In the genomic region with DNA sequence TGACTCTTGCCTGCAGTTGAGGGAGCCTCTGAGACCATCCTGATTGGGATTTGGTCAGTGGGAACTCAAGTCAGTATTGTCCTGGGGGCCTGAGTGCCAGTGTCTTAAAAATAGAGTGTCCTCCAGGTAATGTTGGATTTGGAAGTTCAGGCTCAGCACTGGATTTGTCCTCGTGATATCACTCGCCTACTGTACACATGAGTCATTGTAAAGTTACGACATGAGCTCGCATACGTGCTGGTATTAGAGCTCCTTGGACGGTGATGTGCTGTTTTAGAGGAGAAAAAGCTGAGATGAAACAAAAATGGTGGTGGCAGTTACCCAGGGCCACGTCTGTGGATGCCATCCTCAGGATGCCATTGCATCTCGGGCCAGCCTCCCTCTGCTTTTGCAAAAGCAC, we compare ENCODE assay signal across 19 cellular contexts.
DNase-seq lines count a peak whose midpoint lies in the region; ATAC-seq and TF ChIP-seq lines count a peak whose summit lies in the region.
"Had no signal": no experiment of that assay in that cellular context is flagged by ENCODE, and none has a peak within 500 bp of the region (broad histone marks: within the 10 kb centered on the region; RNA-seq: fewer than 3 reads in every experiment).

No MANE protein-coding gene starts in this region.

- H3K27me3 ChIP-seq in mammary epithelial cell (ENCODE audit: insufficient read depth, low read length) (no peaks in the 10 kb centered on the region), PC-9 (ENCODE audit: insufficient read depth, low read depth) (no peaks in the 10 kb centered on the region)
- H3K27me3 ChIP-seq: SJCRH30 had no signal

- no TSS peak for BruUV-seq in MCF 10A (replicated peaks; lab: Mats Ljungman, UMichigan)
- BruUV-seq in mammary epithelial cell (replicated peaks; lab: Mats Ljungman, UMichigan) = no TSS peak
- BruUV-seq in PC-9 (replicated peaks; lab: Mats Ljungman, UMichigan) = no TSS peak

- no peaks in the 10 kb centered on the region for H3K9me3 Mint-ChIP-seq in MCF 10A (ENCODE audit: unreplicated experiment)
- H3K9me3 Mint-ChIP-seq in stimulated activated naive B cell treated with anti-CD40 and anti-IgM and Interleukin-4, amounts not matched to agents 10 μg/mL and 1 μg/mL and 100 μg/mL, for 72 hours = no peaks in the 10 kb centered on the region
- no peaks in the 10 kb centered on the region for H3K9me3 Mint-ChIP-seq in activated naive CD4-positive, alpha-beta T cell treated with anti-CD3 and anti-CD28 coated beads, Interleukin-2, amount 10 ng/mL, durations not matched to agents 7 days and 5 days

- no peak overlapping the region for H3K4me3 Mint-ChIP-seq in MCF 10A (ENCODE audit: unreplicated experiment)
- H3K4me3 Mint-ChIP-seq in stimulated activated naive B cell treated with anti-CD40 and anti-IgM and Interleukin-4, amounts not matched to agents 10 μg/mL and 1 μg/mL and 100 μg/mL, for 72 hours = no peak overlapping the region
- H3K4me3 Mint-ChIP-seq in activated naive CD4-positive, alpha-beta T cell treated with anti-CD3 and anti-CD28 coated beads, Interleukin-2, amount 10 ng/mL, durations not matched to agents 7 days and 5 days = no peak overlapping the region
- H3K4me3 Mint-ChIP-seq: activated CD4-positive, alpha-beta T cell treated with anti-CD3 and anti-CD28 coated beads for 36 hours; activated naive CD8-positive, alpha-beta T cell treated with anti-CD3 and anti-CD28 coated beads, Interleukin-2, amount 10 ng/mL, durations not matched to agents 7 days and 5 days had no signal

- no peak overlapping the region for H3K9ac ChIP-seq in mammary epithelial cell (ENCODE audit: insufficient read depth, low read length)

- intact Hi-C loops in MCF 10A (cut with micrococcal nuclease) = loop anchor here (2.0 kb wide), 1 partner anchor 566 kb away; a partner anchor contains a TSS
- intact Hi-C loops in mammary epithelial cell (cut with micrococcal nuclease) = no loop called here
- intact Hi-C loops in PC-9 (cut with micrococcal nuclease; ENCODE audit: unreplicated experiment) = no loop called here

- H3K36me3 Mint-ChIP-seq in MCF 10A (ENCODE audit: insufficient read depth, unreplicated experiment) = peaks cover 5% of the 10 kb centered on the region
- H3K36me3 Mint-ChIP-seq in stimulated activated naive B cell treated with anti-CD40 and anti-IgM and Interleukin-4, amounts not matched to agents 10 μg/mL and 1 μg/mL and 100 μg/mL, for 72 hours = peaks cover 4 to 22% of the 10 kb centered on the region in 2 donors
- peaks cover 5% of the 10 kb centered on the region for H3K36me3 Mint-ChIP-seq in activated naive CD4-positive, alpha-beta T cell treated with anti-CD3 and anti-CD28 coated beads, Interleukin-2, amount 10 ng/mL, durations not matched to agents 7 days and 5 days

- H3K36me3 ChIP-seq in mammary epithelial cell (ENCODE audit: insufficient read depth, low read length) = no peaks in the 10 kb centered on the region
- H3K36me3 ChIP-seq in PC-9 (ENCODE audit: low read depth) = no peaks in the 10 kb centered on the region
- H3K36me3 ChIP-seq: SJCRH30 had no signal

- H3K4me3 ChIP-seq in mammary epithelial cell (replicated peaks in 1 of 3; ENCODE audit: insufficient read depth in 1 of 3, low read depth in 2 of 3, low read length in 3 of 3) (no peak overlapping the region), PC-9 (no peak overlapping the region), fibroblast of the aortic adventitia (ENCODE audit: low read depth, low read length) (no peak overlapping the region)
- H3K4me3 ChIP-seq: SJCRH30 had no signal

- H4K20me1 ChIP-seq in mammary epithelial cell (ENCODE audit: insufficient read depth, low read length) (no peaks in the 10 kb centered on the region), PC-9 (ENCODE audit: insufficient read depth) (no peaks in the 10 kb centered on the region)

- POLR2A ChIA-PET in MCF 10A (lab: Yijun Ruan, JAX) = interaction anchor here (0.6 to 1.3 kb wide), 2 partner anchors 78 to 86 kb away, joined by 3 read pairs; a partner anchor contains a TSS
- POLR2A ChIA-PET in PC-9 (lab: Charles Lee; ENCODE audit: unreplicated experiment) = no interaction called here

- H3K27me3 Mint-ChIP-seq in MCF 10A (ENCODE audit: insufficient read depth, unreplicated experiment) = no peaks in the 10 kb centered on the region
- no peaks in the 10 kb centered on the region for H3K27me3 Mint-ChIP-seq in stimulated activated naive B cell treated with anti-CD40 and anti-IgM and Interleukin-4, amounts not matched to agents 10 μg/mL and 1 μg/mL and 100 μg/mL, for 72 hours
- H3K27me3 Mint-ChIP-seq in activated naive CD4-positive, alpha-beta T cell treated with anti-CD3 and anti-CD28 coated beads, Interleukin-2, amount 10 ng/mL, durations not matched to agents 7 days and 5 days = no peaks in the 10 kb centered on the region
- H3K27me3 Mint-ChIP-seq: activated CD4-positive, alpha-beta T cell treated with anti-CD3 and anti-CD28 coated beads for 36 hours; activated naive CD8-positive, alpha-beta T cell treated with anti-CD3 and anti-CD28 coated beads, Interleukin-2, amount 10 ng/mL, durations not matched to agents 7 days and 5 days had no signal

- H3K79me2 ChIP-seq in mammary epithelial cell (ENCODE audit: insufficient read depth, low read length) (no peaks in the 10 kb centered on the region), PC-9 (ENCODE audit: low read depth) (no peaks in the 10 kb centered on the region)

- WGBS in mammary epithelial cell (ENCODE audit: low coverage, missing lambda C conversion rate) = 84% methylated on average over 6 of the region's 8 CpGs

- peaks cover 9% of the 10 kb centered on the region for H3K9me3 ChIP-seq in mammary epithelial cell (replicated peaks; ENCODE audit: insufficient read depth, low read length)
- H3K9me3 ChIP-seq in PC-9 (ENCODE audit: insufficient read depth, low read depth) = no peaks in the 10 kb centered on the region
- H3K9me3 ChIP-seq: SJCRH30 had no signal

- ATAC-seq in stimulated activated naive B cell treated with anti-CD40 and anti-IgM and Interleukin-4, amounts not matched to agents 10 μg/mL and 1 μg/mL and 100 μg/mL, for 72 hours (replicated peaks) = no peak
- ATAC-seq: activated CD4-positive, alpha-beta T cell treated with anti-CD3 and anti-CD28 coated beads for 36 hours had no signal

- dilution Hi-C loops in mammary epithelial cell (cut with HindIII; ENCODE audit: low sequenced_read_pairs) = no loop called here

- H3K9me2 ChIP-seq in PC-9 (ENCODE audit: insufficient read depth) = no peaks in the 10 kb centered on the region

- CTCF ChIA-PET in MCF 10A (lab: Yijun Ruan, JAX) (interaction anchor here (0.7 kb wide), 1 partner anchor 8 kb away, joined by 3 read pairs; no protein-coding TSS in a partner anchor), mammary epithelial cell (lab: Charles Lee; ENCODE audit: low non-redundant PET) (no interaction called here), PC-9 (lab: Charles Lee) (no interaction called here)
- CTCF ChIA-PET in activated naive CD4-positive, alpha-beta T cell treated with anti-CD3 and anti-CD28 coated beads, Interleukin-2, amount 10 ng/mL, durations not matched to agents 7 days and 5 days (lab: Charles Lee) = no interaction called here

- H3F3A ChIP-seq in PC-9 (ENCODE audit: insufficient read depth, low read depth) = no peaks in the 10 kb centered on the region

- no peak for TF ChIP-seq CTCF in MCF 10A (IDR thresholded peaks at IDR 0.05; ENCODE audit: unreplicated experiment)
- no peak for TF ChIP-seq CTCF in mammary epithelial cell (conservative IDR thresholded peaks at IDR 0.05 in 1 of 2, IDR thresholded peaks at IDR 0.05 in 1 of 2; ENCODE audit: extremely low read depth in 1 of 2, insufficient read depth in 1 of 2, low read depth in 1 of 2, low read length in 2 of 2)
- no peak for TF ChIP-seq CTCF in PC-9 (conservative IDR thresholded peaks at IDR 0.05)
- TF ChIP-seq CTCF in fibroblast of the aortic adventitia (IDR thresholded peaks at IDR 0.05; ENCODE audit: insufficient read depth, low read length) = no peak

- H3K4me1 Mint-ChIP-seq in MCF 10A (ENCODE audit: insufficient read depth, unreplicated experiment) = peaks cover 11% of the 10 kb centered on the region
- H3K4me1 Mint-ChIP-seq in stimulated activated naive B cell treated with anti-CD40 and anti-IgM and Interleukin-4, amounts not matched to agents 10 μg/mL and 1 μg/mL and 100 μg/mL, for 72 hours = peaks cover 0 to 6% of the 10 kb centered on the region in 2 donors
- H3K4me1 Mint-ChIP-seq in activated naive CD4-positive, alpha-beta T cell treated with anti-CD3 and anti-CD28 coated beads, Interleukin-2, amount 10 ng/mL, durations not matched to agents 7 days and 5 days = no peaks in the 10 kb centered on the region
- H3K4me1 Mint-ChIP-seq: activated CD4-positive, alpha-beta T cell treated with anti-CD3 and anti-CD28 coated beads for 36 hours; activated naive CD8-positive, alpha-beta T cell treated with anti-CD3 and anti-CD28 coated beads, Interleukin-2, amount 10 ng/mL, durations not matched to agents 7 days and 5 days had no signal

- H3K4me1 ChIP-seq in mammary epithelial cell (ENCODE audit: insufficient read depth, low read length) (no peaks in the 10 kb centered on the region), PC-9 (replicated peaks; ENCODE audit: insufficient read depth) (peaks cover 15% of the 10 kb centered on the region)
- H3K4me1 ChIP-seq: SJCRH30 had no signal

- peak; percentile 80 for DNase-seq in MCF 10A (ENCODE audit: unreplicated experiment)
- no peak for DNase-seq in mammary epithelial cell
- peak; percentile 11 to 73 for DNase-seq in PC-9
- peak; percentile 5 for DNase-seq in fibroblast of the aortic adventitia (ENCODE audit: low read depth)
- DNase-seq in occipital lobe (lab: John Stamatoyannopoulos, UW) = no peak
- DNase-seq in stimulated activated naive B cell treated with anti-CD40 and anti-IgM and Interleukin-4, amounts not matched to agents 10 μg/mL and 1 μg/mL and 100 μg/mL, for 72 hours = no peak
- DNase-seq in activated naive CD4-positive, alpha-beta T cell treated with anti-CD3 and anti-CD28 coated beads, Interleukin-2, amount 10 ng/mL, durations not matched to agents 7 days and 5 days = no peak
- DNase-seq in Ammon's horn (ENCODE audit: low spot score) = no peak
- DNase-seq: 8988T; activated CD4-positive, alpha-beta T cell treated with anti-CD3 and anti-CD28 coated beads for 36 hours; activated naive CD8-positive, alpha-beta T cell treated with anti-CD3 and anti-CD28 coated beads, Interleukin-2, amount 10 ng/mL, durations not matched to agents 7 days and 5 days; C1 segment of cervical spinal cord; foreskin melanocyte; GOT3; hippocampal formation; NCI-H146; NCI-H774; SJCRH30; stimulated activated CD8-positive, alpha-beta memory T cell treated with anti-CD3 and anti-CD28 coated beads, Interleukin-4, amount 100 ng/mL, for 48 hours had no signal

- H3K27ac Mint-ChIP-seq in MCF 10A (ENCODE audit: low read depth, unreplicated experiment) = no peak overlapping the region
- H3K27ac Mint-ChIP-seq in stimulated activated naive B cell treated with anti-CD40 and anti-IgM and Interleukin-4, amounts not matched to agents 10 μg/mL and 1 μg/mL and 100 μg/mL, for 72 hours = no peak overlapping the region
- H3K27ac Mint-ChIP-seq in activated naive CD4-positive, alpha-beta T cell treated with anti-CD3 and anti-CD28 coated beads, Interleukin-2, amount 10 ng/mL, durations not matched to agents 7 days and 5 days = no peak overlapping the region
- H3K27ac Mint-ChIP-seq: activated CD4-positive, alpha-beta T cell treated with anti-CD3 and anti-CD28 coated beads for 36 hours; activated naive CD8-positive, alpha-beta T cell treated with anti-CD3 and anti-CD28 coated beads, Interleukin-2, amount 10 ng/mL, durations not matched to agents 7 days and 5 days had no signal

- H3K27ac ChIP-seq in mammary epithelial cell (ENCODE audit: insufficient read depth, low read depth, low read length) (no peak overlapping the region), PC-9 (peak overlapping the region; percentile 37; the same call in 1 of the 2 replicates)
- H3K27ac ChIP-seq: SJCRH30 had no signal

- H2AFZ ChIP-seq in mammary epithelial cell (ENCODE audit: low read depth, low read length) = no peak overlapping the region
- H2AFZ ChIP-seq in PC-9 = no peak overlapping the region

- H3K4me2 ChIP-seq in mammary epithelial cell (ENCODE audit: insufficient read depth, low read depth, low read length) (no peak overlapping the region), PC-9 (peak overlapping the region; percentile 58)

- in situ Hi-C loops in mammary epithelial cell (cut with MboI; ENCODE audit: low sequenced_read_pairs in 2 of 2) = no loop called here

Comparison
In these comparisons a context has a peak if more than half of its experiments do, and no peak if none do; other contexts are left out.
1. DNase-seq: peak in MCF 10A (single experiment), PC-9 (2 of 2) and fibroblast of the aortic adventitia (single experiment); none in mammary epithelial cell (single experiment), occipital lobe (single experiment), stimulated activated naive B cell treated with anti-CD40 and anti-IgM and Interleukin-4, amounts not matched to agents 10 μg/mL and 1 μg/mL and 100 μg/mL, for 72 hours (single experiment), activated naive CD4-positive, alpha-beta T cell treated with anti-CD3 and anti-CD28 coated beads, Interleukin-2, amount 10 ng/mL, durations not matched to agents 7 days and 5 days (single experiment) and Ammon's horn (single experiment).